ENCODE assay signal across 15 cellular contexts in the genomic region with DNA sequence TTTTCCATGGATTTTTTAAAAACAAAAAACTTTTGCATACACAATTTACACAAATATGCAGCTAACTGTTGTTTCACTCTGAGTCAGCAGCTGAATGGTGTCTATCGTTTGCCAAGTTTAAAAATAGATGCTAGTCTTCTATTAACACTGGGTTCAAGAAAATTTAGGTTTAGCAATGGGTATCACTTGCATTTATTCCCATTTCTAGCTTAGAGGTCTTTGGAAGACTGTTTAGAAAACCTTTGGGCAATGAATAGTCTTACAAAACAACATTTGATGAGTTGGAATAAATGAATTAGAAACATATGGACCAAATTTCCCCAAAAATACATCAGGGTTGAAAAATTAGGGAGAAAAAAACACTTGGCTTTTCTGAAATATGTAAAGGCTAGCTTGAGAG.
DNase-seq lines count a peak whose midpoint lies in the region; ATAC-seq and TF ChIP-seq lines count a peak whose summit lies in the region.
"Had no signal": no experiment of that assay in that cellular context is flagged by ENCODE, and none has a peak within 500 bp of the region (broad histone marks: within the 10 kb centered on the region; RNA-seq: fewer than 3 reads in every experiment).

No MANE protein-coding gene starts in this region.

- TF ChIP-seq CTCF in astrocyte of the spinal cord (IDR thresholded peaks at IDR 0.05; ENCODE audit: low read depth, low read length) (no peak), fibroblast of the aortic adventitia (IDR thresholded peaks at IDR 0.05; ENCODE audit: insufficient read depth, low read length) (no peak), upper lobe of left lung (IDR thresholded peaks at IDR 0.05) (no peak)

- H3K9me3 ChIP-seq in upper lobe of left lung, result no peaks in the 10 kb centered on the region
- H3K9me3 ChIP-seq: SJSA1 had no signal

- 55 to 57% methylated on average over 1 of the region's 1 CpG for WGBS in upper lobe of left lung, 2 donors

- H3K36me3 ChIP-seq in upper lobe of left lung, result no peaks in the 10 kb centered on the region
- H3K36me3 ChIP-seq: SJSA1 had no signal

- H3K27ac ChIP-seq in upper lobe of left lung, result no peak overlapping the region
- H3K27ac ChIP-seq: SJSA1 had no signal

- no peaks in the 10 kb centered on the region for H3K27me3 ChIP-seq in upper lobe of left lung
- H3K27me3 ChIP-seq: SJSA1 had no signal

- no peak for TF ChIP-seq POLR2A in upper lobe of left lung (IDR thresholded peaks at IDR 0.05)

- no peak overlapping the region for H3K4me3 ChIP-seq in astrocyte of the spinal cord (ENCODE audit: low read depth, low read length)
- no peak overlapping the region for H3K4me3 ChIP-seq in fibroblast of the aortic adventitia (ENCODE audit: low read depth, low read length)
- no peak overlapping the region for H3K4me3 ChIP-seq in upper lobe of left lung
- H3K4me3 ChIP-seq: SJSA1 had no signal

- TF ChIP-seq EP300 in upper lobe of left lung (IDR thresholded peaks at IDR 0.05), result no peak

- ATAC-seq in upper lobe of left lung (ENCODE audit: low FRiP score in 2 of 2) (no peak), GM18870 (IDR thresholded peaks at IDR 0.05; ENCODE audit: unreplicated experiment) (no peak), HG03469 (IDR thresholded peaks at IDR 0.05; ENCODE audit: unreplicated experiment) (no peak)

- DNase-seq in GM04503 (ENCODE audit: low read depth) (peak; percentile 10), astrocyte of the spinal cord (ENCODE audit: low read depth, low spot score) (peak; percentile 30), fibroblast of the aortic adventitia (ENCODE audit: low read depth) (peak; percentile 74), upper lobe of left lung (no peak), COR-L47 (lab: John Stamatoyannopoulos, UW) (no peak)
- DNase-seq: CD4-positive, alpha-beta memory T cell; DMS79 treated with DMSO at 0.1 percent for 48 hours; NCI-H1048; NCI-H1436 treated with DMSO at 0.1 percent for 48 hours; NCI-H2029 treated with DMSO at 0.1 percent for 48 hours; NCI-H2171 treated with DMSO at 0.1 percent for 48 hours; NCI-H510A had no signal

- no peaks in the 10 kb centered on the region for H3K4me1 ChIP-seq in upper lobe of left lung
- H3K4me1 ChIP-seq: SJSA1 had no signal

- in situ Hi-C loops in astrocyte of the spinal cord (cut with HindIII; ENCODE audit: low sequenced_read_pairs), result no loop called here

Comparison
In these comparisons a context has a peak if more than half of its experiments do, and no peak if none do; other contexts are left out.
1. DNase-seq: peak in GM04503 (single experiment), astrocyte of the spinal cord (single experiment) and fibroblast of the aortic adventitia (single experiment); none in upper lobe of left lung (0 of 2) and COR-L47 (single experiment).